ENCODE assay signal across 22 cellular contexts in genomic region chr7:128848289-128849155, GRCh38. TPM values are rescaled to one million over a fixed set of nuclear protein-coding genes. Genes with fewer than 3 reads are reported as not detected.
"Had no signal": no experiment of that assay in that cellular context is flagged by ENCODE, and none has a peak within 500 bp of the region (broad histone marks: within the 10 kb centered on the region; RNA-seq: fewer than 3 reads in every experiment).

No MANE protein-coding gene starts in this region.

- H3K9ac ChIP-seq: KMS-11, SK-N-SH had no signal

- H3K27ac ChIP-seq: KMS-11, SJCRH30, WERI-Rb-1 had no signal

- H3K36me3 ChIP-seq: WERI-Rb-1 had no signal

- DNase-seq: activated CD4-positive, alpha-beta memory T cell treated with anti-CD3 and anti-CD28 coated beads, Interleukin-2, amount 10 ng/mL, durations not matched to agents 7 days and 5 days; activated CD4-positive, alpha-beta T cell treated with anti-CD3 and anti-CD28 coated beads for 36 hours; activated CD4-positive, alpha-beta T cell treated with anti-CD3 and anti-CD28 coated beads, Interleukin-2, amount 50 U/mL, for 1 hour; activated gamma-delta T cell; activated naive CD4-positive, alpha-beta T cell treated with anti-CD3 and anti-CD28 coated beads for 36 hours; activated T-cell treated with anti-CD3 and anti-CD28 coated beads for 4 hours; activated T-cell treated with anti-CD3 and anti-CD28 coated beads, Interleukin-2, amount 50 U/mL, for 48 hours; amygdala; NCI-H1092; NCI-H1417; NCI-H2029; NCI-H345; NCI-H510A; NCI-H526 treated with DMSO at 0.1 percent for 48 hours; NCI-H82; SJCRH30; SK-N-SH; T-helper 1 cell; WERI-Rb-1 had no signal

- ATAC-seq: activated CD4-positive, alpha-beta T cell treated with anti-CD3 and anti-CD28 coated beads for 36 hours; activated T-helper 17 cell treated with anti-CD3 and anti-CD28 coated beads, Interleukin-2, amount 50 U/mL, for 72 hours had no signal

- H3K27me3 ChIP-seq: SJCRH30 had no signal

- H3K4me3 ChIP-seq: SJCRH30 had no signal

- H3K4me1 ChIP-seq: SJCRH30 had no signal

- H3K9me3 ChIP-seq: SJCRH30, SK-N-SH had no signal

RNA-seq across cellular contexts. Expression of gene FLNC, which starts 18.3 kb away (rescaled TPM):
- total RNA-seq: activated CD4-positive, alpha-beta memory T cell treated with anti-CD3 and anti-CD28 coated beads, Interleukin-2, amount 10 ng/mL, durations not matched to agents 7 days and 5 days; T-helper 2 cell treated with Interferon-gamma antibody and Interleukin-4, amounts not matched to agents 100 ng/mL and 5 ng/mL, for 36 hours had no signal
